33 cellular contexts compared by ENCODE assay signal in genomic region chr2:83253848-83254247, GRCh38.
DNase-seq lines count a peak whose midpoint lies in the region; ATAC-seq, FAIRE-seq and TF ChIP-seq lines count a peak whose summit lies in the region.
"Had no signal": no experiment of that assay in that cellular context is flagged by ENCODE, and none has a peak within 500 bp of the region (broad histone marks: within the 10 kb centered on the region; RNA-seq: fewer than 3 reads in every experiment).

No MANE protein-coding gene starts in this region.

- no peaks in the 10 kb centered on the region for H3K27me3 ChIP-seq in liver (ENCODE audit: control insufficient read depth in 4 of 4, insufficient read depth in 4 of 4, low read length in 3 of 4)
- no peaks in the 10 kb centered on the region for H3K27me3 ChIP-seq in HepG2 (ENCODE audit: control insufficient read depth in 1 of 2, insufficient read depth in 2 of 2, low read length in 2 of 2)
- no peaks in the 10 kb centered on the region for H3K27me3 ChIP-seq in right lobe of liver
- H3K27me3 ChIP-seq: BE2C; BLaER1; BLaER1 treated with 17β-estradiol and CSF1 and Interleukin-3, amounts not matched to agents 10 nM and 100 nM had no signal

- in situ Hi-C loops in HepG2 (cut with HindIII; ENCODE audit: extremely low pct_ligation_motif_present, low pct_unique_long_range_greater_than_20kb): no loop called here

- H2AFZ ChIP-seq in HepG2 (ENCODE audit: low read length): no peak overlapping the region

- POLR2A ChIA-PET in HepG2 (lab: Yijun Ruan, JAX): no interaction called here

- no peaks in the 10 kb centered on the region for H3K79me2 ChIP-seq in HepG2 (ENCODE audit: insufficient read depth, low read length)

- H3K9me3 ChIP-seq in liver (ENCODE audit: control insufficient read depth in 4 of 4, low read length in 3 of 4) (no peaks in the 10 kb centered on the region), HepG2 (ENCODE audit: low read length) (peaks cover 78% of the 10 kb centered on the region), right lobe of liver (no peaks in the 10 kb centered on the region)
- H3K9me3 ChIP-seq: BE2C, BLaER1, Caco-2 had no signal

- ATAC-seq in HepG2 (no peak), left lobe of liver (peak; percentile 83), right lobe of liver (peak in 3 of 4 donors; percentile 43 to 84 (median 77)), Right ventricle myocardium superior (ENCODE audit: poor library complexity) (no peak)
- ATAC-seq: A549; CD8-positive, alpha-beta T cell had no signal

- TF ChIP-seq CTCF in liver (IDR thresholded peaks at IDR 0.05; ENCODE audit: low read depth, low read length, missing input control) (no peak), HepG2 (CRISPR knock-in tag; IDR thresholded peaks at IDR 0.05) (no peak), right lobe of liver (IDR thresholded peaks at IDR 0.05) (no peak)

- WGBS in liver: 52% methylated on average over 1 of the region's 1 CpG
- WGBS in HepG2 (ENCODE audit: low lambda C conversion rate): 0% methylated on average over 1 of the region's 1 CpG
- 25% methylated on average over 1 of the region's 1 CpG for WGBS in right lobe of liver (ENCODE audit: insufficient coverage, low coverage, low lambda C conversion rate, missing lambda C conversion rate)

- intact Hi-C loops in HepG2 (cut with micrococcal nuclease; ENCODE audit: unreplicated experiment): no loop called here
- intact Hi-C loops in right lobe of liver (cut with DNase I): no loop called here
- intact Hi-C loops in Right ventricle myocardium superior (cut with DNase I): no loop called here

- H3K36me3 ChIP-seq in liver (ENCODE audit: control insufficient read depth in 4 of 4, insufficient read depth in 3 of 4, low read depth in 1 of 4, low read length in 3 of 4) (no peaks in the 10 kb centered on the region), HepG2 (replicated peaks in 1 of 2; ENCODE audit: control insufficient read depth in 1 of 2, insufficient read depth in 2 of 2, low read length in 2 of 2) (no peaks in the 10 kb centered on the region), right lobe of liver (no peaks in the 10 kb centered on the region)
- H3K36me3 ChIP-seq: BE2C; BLaER1; BLaER1 treated with 17β-estradiol and CSF1 and Interleukin-3, amounts not matched to agents 10 nM and 100 nM had no signal

- H3K4me3 ChIP-seq in liver (ENCODE audit: low read depth in 1 of 3, low read length in 3 of 3): no peak overlapping the region
- no peak overlapping the region for H3K4me3 ChIP-seq in HepG2 (replicated peaks in 1 of 3; ENCODE audit: insufficient read depth in 1 of 3, low read depth in 2 of 3, low read length in 3 of 3)
- H3K4me3 ChIP-seq in right lobe of liver: peak overlapping the region in 1 of 3 donors; percentile 49
- H3K4me3 ChIP-seq: A549; BLaER1; BLaER1 treated with 17β-estradiol and CSF1 and Interleukin-3, amounts not matched to agents 10 nM and 100 nM had no signal

- H3K27ac ChIP-seq in liver (ENCODE audit: low read depth in 1 of 2, low read length in 2 of 2) (no peak overlapping the region), HepG2 (ENCODE audit: extremely low read length, insufficient read depth, low read length) (no peak overlapping the region), right lobe of liver (peak overlapping the region in 1 of 3 donors; percentile 50)
- H3K27ac ChIP-seq: 22Rv1; A549; BLaER1; BLaER1 treated with 17β-estradiol and CSF1 and Interleukin-3, amounts not matched to agents 10 nM and 100 nM; C4-2B had no signal

- H4K20me1 ChIP-seq in HepG2 (ENCODE audit: insufficient read depth, low read length): no peaks in the 10 kb centered on the region
- H4K20me1 ChIP-seq: BLaER1; BLaER1 treated with 17β-estradiol and CSF1 and Interleukin-3, amounts not matched to agents 10 nM and 100 nM had no signal

- TF ChIP-seq POLR2A in HepG2 (IDR thresholded peaks at IDR 0.05; ENCODE audit: insufficient read depth in 1 of 2, low read depth in 2 of 2, low read length in 2 of 2) (no peak), right lobe of liver (IDR thresholded peaks at IDR 0.05) (no peak)

- DNase-seq in HepG2 (ENCODE audit: low spot score) (no peak), left lobe of liver (ENCODE audit: low spot score) (no peak), right lobe of liver (no peak), Right ventricle myocardium superior (no peak), NCI-H2171 treated with DMSO at 0.1 percent for 48 hours (lab: John Stamatoyannopoulos, UW) (no peak)
- DNase-seq: 8988T; ACHN; AML-193; BE2C; C1 segment of cervical spinal cord; Caco-2; Calu3; CD4-positive, alpha-beta memory T cell; CD4-positive, alpha-beta T cell; CD4-positive, CD25-positive, alpha-beta regulatory T cell; CD8-positive, alpha-beta memory T cell; CD8-positive, alpha-beta T cell; COR-L47; DMS 273 treated with DMSO at 0.1 percent for 48 hours; DMS153; DMS53; DMS79; DMS79 treated with DMSO at 0.1 percent for 48 hours; DND-41; EL had no signal

- CTCF ChIA-PET in HepG2 (lab: Yijun Ruan, JAX; ENCODE audit: low intra/inter-chr PET ratio, low total read pairs): no interaction called here

- H3K4me1 ChIP-seq in liver (ENCODE audit: control insufficient read depth in 4 of 4, insufficient read depth in 4 of 4, low read length in 3 of 4) (no peaks in the 10 kb centered on the region), HepG2 (ENCODE audit: insufficient read depth, low read length) (no peaks in the 10 kb centered on the region), right lobe of liver (no peaks in the 10 kb centered on the region)
- H3K4me1 ChIP-seq: A549; BE2C; BLaER1; BLaER1 treated with 17β-estradiol and CSF1 and Interleukin-3, amounts not matched to agents 10 nM and 100 nM; Caco-2 had no signal

- H3K9ac ChIP-seq in liver (ENCODE audit: low read depth in 1 of 2, low read length in 2 of 2) (no peak overlapping the region), HepG2 (ENCODE audit: insufficient read depth, low read depth, low read length) (no peak overlapping the region)
- H3K9ac ChIP-seq: BLaER1; BLaER1 treated with 17β-estradiol and CSF1 and Interleukin-3, amounts not matched to agents 10 nM and 100 nM had no signal

- peak in 1 of 2 donors; percentile 5 for TF ChIP-seq RAD21 in liver (IDR thresholded peaks at IDR 0.05)
- no peak for TF ChIP-seq RAD21 in HepG2 (CRISPR knock-in tag; IDR thresholded peaks at IDR 0.05)

- no peak for TF ChIP-seq EP300 in HepG2 (IDR thresholded peaks at IDR 0.05; ENCODE audit: low read depth in 2 of 2, low read length in 2 of 2)
- no peak for TF ChIP-seq EP300 in HepG2 (CRISPR knock-in tag; IDR thresholded peaks at IDR 0.05; ENCODE audit: borderline replicate concordance)

- H3K4me2 ChIP-seq in HepG2 (ENCODE audit: low read depth, low read length): no peak overlapping the region
- H3K4me2 ChIP-seq: A549; BLaER1; BLaER1 treated with 17β-estradiol and CSF1 and Interleukin-3, amounts not matched to agents 10 nM and 100 nM had no signal

- no peak for FAIRE-seq in HepG2 (lab: Jason Lieb, UNC)
- FAIRE-seq: A204.1, A549, D721Med had no signal

- BruUV-seq in HepG2 (replicated peaks; lab: Mats Ljungman, UMichigan): no TSS peak

TF ChIP-seq in liver, 16 proteins besides CTCF, POLR2A, EP300 and RAD21:
- peak in 1 of 2 donors; percentile 56 for TF ChIP-seq HNF4A (conservative IDR thresholded peaks at IDR 0.05)
- TF ChIP-seq FOXA2 (IDR thresholded peaks at IDR 0.05): peak; percentile 6
- TF ChIP-seq MAX (IDR thresholded peaks at IDR 0.05): no peak
- no peak for TF ChIP-seq YY1 (IDR thresholded peaks at IDR 0.05)

TF ChIP-seq in HepG2, 621 proteins besides CTCF, POLR2A, EP300 and RAD21:
- TF ChIP-seq CREBL2 (CRISPR knock-in tag; IDR thresholded peaks at IDR 0.05; ENCODE audit: borderline replicate concordance): no peak

Comparison
In these comparisons a context has a peak if more than half of its experiments do, and no peak if none do; other contexts are left out.
1. ATAC-seq: peak in left lobe of liver (single experiment) and right lobe of liver (3 of 4); none in HepG2 (single experiment) and Right ventricle myocardium superior (single experiment).